In the genomic region with DNA sequence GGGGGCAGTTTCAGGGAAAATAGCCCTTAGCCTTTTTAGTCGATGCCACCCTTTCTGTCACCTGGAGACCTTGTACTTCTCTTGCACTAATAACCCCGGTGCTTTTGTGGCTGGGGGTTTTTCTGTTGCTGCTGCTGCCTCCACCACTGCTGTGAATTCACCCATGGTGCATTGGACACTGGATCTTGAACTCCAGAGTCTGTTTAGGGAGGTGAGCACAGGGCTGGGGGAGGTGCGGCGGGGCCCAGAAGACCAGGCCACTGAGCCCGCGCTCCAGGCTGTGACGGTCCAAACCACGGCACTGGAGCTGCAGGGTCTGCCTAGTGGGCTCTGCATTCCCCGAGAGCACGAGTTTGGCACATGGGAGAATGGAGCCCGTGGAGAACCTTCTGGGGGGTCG, we compare ENCODE assay signal across 17 cellular contexts.
DNase-seq lines count a peak whose midpoint lies in the region; ATAC-seq, FAIRE-seq and TF ChIP-seq lines count a peak whose summit lies in the region.
"Had no signal": no experiment of that assay in that cellular context is flagged by ENCODE, and none has a peak within 500 bp of the region (broad histone marks: within the 10 kb centered on the region; RNA-seq: fewer than 3 reads in every experiment).

No MANE protein-coding gene starts in this region.

- no peaks in the 10 kb centered on the region for H3K9me3 Mint-ChIP-seq in T-helper 2 cell treated with Interferon-gamma antibody and Interleukin-4, amounts not matched to agents 5 μg/mL and 100 μg/mL, for 36 hours
- no peaks in the 10 kb centered on the region for H3K9me3 Mint-ChIP-seq in GM23338
- H3K9me3 Mint-ChIP-seq: H9, nephron had no signal

- no peak for DNase-seq in T-helper 2 cell treated with Interferon-gamma antibody and Interleukin-4, amounts not matched to agents 5 μg/mL and 100 μg/mL, for 36 hours (ENCODE audit: low spot score)
- DNase-seq in T-helper 2 cell = no peak
- DNase-seq in HL-60 (ENCODE audit: low read depth in 1 of 2, low spot score in 1 of 2) = no peak
- no peak for DNase-seq in K562 (ENCODE audit: extremely low read depth in 1 of 4, low spot score in 3 of 4)
- no peak for DNase-seq in GM23338 (ENCODE audit: low spot score)
- no peak for DNase-seq in GM10248 (ENCODE audit: extremely low spot score)
- DNase-seq: 8988T, H9, NCI-H2029 treated with DMSO at 0.1 percent for 48 hours, NCI-H526, trophoblast cell had no signal

- H3K27ac Mint-ChIP-seq in T-helper 2 cell treated with Interferon-gamma antibody and Interleukin-4, amounts not matched to agents 5 μg/mL and 100 μg/mL, for 36 hours = peak overlapping the region; percentile 90
- H3K27ac Mint-ChIP-seq in GM23338 = no peak overlapping the region
- H3K27ac Mint-ChIP-seq: H9, nephron had no signal

- TF ChIP-seq CTCF in HL-60 (IDR thresholded peaks at IDR 0.05; ENCODE audit: insufficient read depth, low read length) = no peak
- no peak for TF ChIP-seq CTCF in K562 (IDR thresholded peaks at IDR 0.05 in 2 of 3, conservative IDR thresholded peaks at IDR 0.05 in 1 of 3; ENCODE audit: insufficient read depth in 2 of 3, low read depth in 1 of 3, low read length in 3 of 3)
- TF ChIP-seq CTCF in GM23338 (conservative IDR thresholded peaks at IDR 0.05; ENCODE audit: low read depth in 2 of 2) = no peak
- no peak for TF ChIP-seq CTCF in GM10248 (IDR thresholded peaks at IDR 0.05; ENCODE audit: control extremely low read depth, extremely low read depth, low read depth, missing control alignments)

- TF ChIP-seq RAD21 in K562 (CRISPR knock-in tag; conservative IDR thresholded peaks at IDR 0.05 in 1 of 2, IDR thresholded peaks at IDR 0.05 in 1 of 2) = no peak

- CTCF ChIA-PET in K562 (lab: Yijun Ruan, JAX; ENCODE audit: low intra/inter-chr PET ratio) (no interaction called here), GM10248 (lab: Yijun Ruan, JAX) (interaction anchor here (1.0 to 1.6 kb wide), 2 partner anchors 15 to 110 kb away, joined by 3 to 4 read pairs; no protein-coding TSS in a partner anchor)

- H3K4me3 ChIP-seq in HL-60 (replicated peaks; ENCODE audit: insufficient read depth, low read length) = no peak overlapping the region
- no peak overlapping the region for H3K4me3 ChIP-seq in K562
- H3K4me3 ChIP-seq in rectal smooth muscle tissue (ENCODE audit: low read length) = no peak overlapping the region
- no peak overlapping the region for H3K4me3 ChIP-seq in GM23338

- H3K79me2 ChIP-seq in K562 (ENCODE audit: control insufficient read depth, insufficient read depth, low read length) (no peaks in the 10 kb centered on the region), GM23338 (replicated peaks; ENCODE audit: insufficient read depth) (no peaks in the 10 kb centered on the region)

- H4K20me1 ChIP-seq in K562 (replicated peaks; ENCODE audit: control insufficient read depth, insufficient read depth, low read length) = 0 out of 2 replicates have a peak, but pooled peaks cover 9% of the 10 kb centered on the region
- H4K20me1 ChIP-seq in GM23338 (replicated peaks; ENCODE audit: insufficient read depth) = no peaks in the 10 kb centered on the region

- H3K9me3 ChIP-seq in K562 (replicated peaks; ENCODE audit: control insufficient read depth, insufficient read depth, low read depth, low read length) = no peaks in the 10 kb centered on the region
- H3K9me3 ChIP-seq: Caco-2 had no signal

- no peaks in the 10 kb centered on the region for H3K36me3 ChIP-seq in K562 (ENCODE audit: control insufficient read depth, insufficient read depth, low read length)
- no peaks in the 10 kb centered on the region for H3K36me3 ChIP-seq in rectal smooth muscle tissue (ENCODE audit: control insufficient read depth, insufficient read depth, low read length)
- no peaks in the 10 kb centered on the region for H3K36me3 ChIP-seq in GM23338 (ENCODE audit: insufficient read depth)

- intact Hi-C loops in K562 (cut with micrococcal nuclease) = no loop called here

- POLR2A ChIA-PET in K562 (lab: Yijun Ruan, JAX) (no interaction called here), GM10248 (lab: Yijun Ruan, JAX) (no interaction called here)

- H3K4me3 Mint-ChIP-seq in T-helper 2 cell treated with Interferon-gamma antibody and Interleukin-4, amounts not matched to agents 5 μg/mL and 100 μg/mL, for 36 hours = peak overlapping the region; percentile 77
- no peak overlapping the region for H3K4me3 Mint-ChIP-seq in GM23338
- H3K4me3 Mint-ChIP-seq: H9, nephron had no signal

- in situ Hi-C loops in K562 (cut with MboI) = loop anchor here (10.0 to 25.0 kb wide), 2 partner anchors 512 to 1025 kb away; a partner anchor contains a TSS

- H3K9me1 ChIP-seq in K562 (ENCODE audit: control insufficient read depth, insufficient read depth, low read length) = no peaks in the 10 kb centered on the region

- H3K27me3 Mint-ChIP-seq in T-helper 2 cell treated with Interferon-gamma antibody and Interleukin-4, amounts not matched to agents 5 μg/mL and 100 μg/mL, for 36 hours (ENCODE audit: low read depth) = no peaks in the 10 kb centered on the region
- peaks cover 24% of the 10 kb centered on the region for H3K27me3 Mint-ChIP-seq in GM23338 (ENCODE audit: insufficient read depth, low read depth, poor library complexity)

- ATAC-seq in K562 (no peak), HG02610 (IDR thresholded peaks at IDR 0.05; ENCODE audit: unreplicated experiment) (no peak), GM23338 (no peak)
- ATAC-seq: SK-N-SH treated with all-trans-retinoic acid at 6 μM for 48 hours had no signal

- no TSS peak for BruUV-seq in K562 (replicated peaks; lab: Mats Ljungman, UMichigan)

- H3K4me1 Mint-ChIP-seq in T-helper 2 cell treated with Interferon-gamma antibody and Interleukin-4, amounts not matched to agents 5 μg/mL and 100 μg/mL, for 36 hours (ENCODE audit: low read depth) = peaks cover 56% of the 10 kb centered on the region
- no peaks in the 10 kb centered on the region; the same call in 2 of the 3 replicates for H3K4me1 Mint-ChIP-seq in GM23338

- no peaks in the 10 kb centered on the region for H3F3A ChIP-seq in GM23338 (replicated peaks; ENCODE audit: low read depth)

- H3K9ac ChIP-seq in K562 (ENCODE audit: insufficient read depth in 1 of 2, low read depth in 2 of 2, low read length in 2 of 2) (no peak overlapping the region), rectal smooth muscle tissue (ENCODE audit: low read length) (no peak overlapping the region)

- WGBS in K562 (ENCODE audit: insufficient coverage, low coverage, missing lambda C conversion rate) = 36% methylated on average over 2 of the region's 12 CpGs

- H3K27me3 ChIP-seq in HL-60 (ENCODE audit: insufficient read depth, poor library complexity, severe bottlenecking) (no peaks in the 10 kb centered on the region), K562 (ENCODE audit: control insufficient read depth in 2 of 2, insufficient read depth in 2 of 2, low read length in 2 of 2) (peaks cover 19 to 34% of the 10 kb centered on the region in 2 experiments; a peak in 4 of 5 replicates), rectal smooth muscle tissue (ENCODE audit: control insufficient read depth, insufficient read depth, low read length) (no peaks in the 10 kb centered on the region), GM23338 (ENCODE audit: insufficient read depth) (no peaks in the 10 kb centered on the region)

- peak overlapping the region; percentile 25; the same call in 1 of the 2 replicates for H3K4me2 ChIP-seq in K562 (ENCODE audit: insufficient read depth, low read length)
- H3K4me2 ChIP-seq in GM23338 = no peak overlapping the region

- no peak for TF ChIP-seq POLR2A in K562 (conservative IDR thresholded peaks at IDR 0.05)

- TF ChIP-seq EP300 in K562 (IDR thresholded peaks at IDR 0.05; ENCODE audit: low read length) = no peak

- H2AFZ ChIP-seq in K562 (ENCODE audit: low read depth, low read length) = no peak overlapping the region
- no peak overlapping the region for H2AFZ ChIP-seq in GM23338

- no peaks in the 10 kb centered on the region for H3K9me2 ChIP-seq in GM23338 (ENCODE audit: insufficient read depth)

- H3K4me1 ChIP-seq in K562 (replicated peaks in 1 of 2; ENCODE audit: control insufficient read depth in 2 of 2, insufficient read depth in 2 of 2, low read length in 2 of 2) (peaks cover 12 to 37% of the 10 kb centered on the region in 2 experiments; a peak in 4 of 5 replicates), rectal smooth muscle tissue (ENCODE audit: control insufficient read depth, insufficient read depth, low read length) (no peaks in the 10 kb centered on the region), GM23338 (ENCODE audit: insufficient read depth) (no peaks in the 10 kb centered on the region)
- H3K4me1 ChIP-seq: Caco-2 had no signal

- peak overlapping the region; percentile 94 for H3K27ac ChIP-seq in HL-60 (replicated peaks)
- no peak overlapping the region for H3K27ac ChIP-seq in K562 (ENCODE audit: extremely low read depth, low read depth, low read length)
- H3K27ac ChIP-seq in rectal smooth muscle tissue (ENCODE audit: low read depth, low read length) = peak overlapping the region; percentile 17
- no peak overlapping the region for H3K27ac ChIP-seq in GM23338 (ENCODE audit: low read depth)

- no peak for FAIRE-seq in K562 (lab: Jason Lieb, UNC)
- FAIRE-seq: frontal cortex had no signal

- H3K36me3 Mint-ChIP-seq in T-helper 2 cell treated with Interferon-gamma antibody and Interleukin-4, amounts not matched to agents 5 μg/mL and 100 μg/mL, for 36 hours (ENCODE audit: low read depth) = peaks cover 58% of the 10 kb centered on the region
- no peaks in the 10 kb centered on the region; the same call in 2 of the 3 replicates for H3K36me3 Mint-ChIP-seq in GM23338 (ENCODE audit: low read depth)

TF ChIP-seq in K562, 482 proteins besides CTCF, POLR2A, EP300 and RAD21 (continues in another document):
- no peak for TF ChIP-seq IFI16 (CRISPR knock-in tag; IDR thresholded peaks at IDR 0.05)
- TF ChIP-seq HIVEP1 (CRISPR knock-in tag; IDR thresholded peaks at IDR 0.05) = no peak
- TF ChIP-seq NR2F6 (CRISPR knock-in tag; IDR thresholded peaks at IDR 0.05) = no peak

TF ChIP-seq in GM23338, 12 proteins besides CTCF, POLR2A, EP300 and RAD21 (continues in another document):
- no peak for TF ChIP-seq EZH2phosphoT487 (IDR thresholded peaks at IDR 0.05; ENCODE audit: unreplicated experiment)

Comparison
In these comparisons a context has a peak if more than half of its experiments do, and no peak if none do; other contexts are left out.
1. H3K27ac ChIP-seq: peak in HL-60 (single experiment) and rectal smooth muscle tissue (single experiment); none in K562 (single experiment) and GM23338 (single experiment).